18 cellular contexts compared by ENCODE assay signal in the genomic region with DNA sequence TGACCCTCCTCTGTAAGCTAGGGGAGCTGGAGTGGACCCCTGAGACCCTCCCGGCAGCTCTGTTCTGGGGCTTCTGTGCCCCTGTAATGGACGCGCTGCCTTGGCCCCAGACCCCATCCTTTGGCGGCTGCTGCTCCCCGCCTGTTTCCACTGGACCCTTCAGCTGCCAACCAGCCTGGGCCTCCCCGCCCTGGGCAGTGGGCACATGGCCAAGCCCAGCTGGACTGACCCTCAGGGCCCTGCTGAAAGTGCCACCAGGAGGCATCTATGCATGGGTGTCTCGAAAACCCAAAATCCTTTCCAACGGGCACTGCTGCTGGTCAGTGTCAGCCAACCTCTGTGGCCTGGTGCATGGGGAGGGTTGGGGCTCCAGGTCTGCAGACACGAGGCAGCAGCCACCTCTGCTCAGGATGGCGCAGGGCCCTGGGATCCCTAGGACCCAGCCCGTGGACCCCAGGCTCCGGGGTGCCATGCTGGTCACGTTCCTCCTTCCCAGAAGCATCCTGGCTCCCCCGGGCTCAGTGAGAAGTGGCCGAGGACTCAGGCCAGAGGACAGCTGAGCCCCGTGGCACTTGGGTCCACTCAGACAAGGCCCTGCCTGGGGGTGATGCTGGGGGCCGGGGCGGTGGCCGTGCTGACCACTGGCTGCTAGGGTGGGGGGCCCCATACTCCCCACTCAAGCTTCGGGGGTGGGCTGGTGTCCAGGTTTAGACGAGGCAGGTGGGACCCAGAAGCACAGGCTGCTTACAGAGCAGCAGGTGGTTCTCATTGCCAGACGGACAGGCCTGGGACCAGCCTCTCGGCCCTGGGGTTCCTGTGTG. TPM values are rescaled to one million over a fixed set of nuclear protein-coding genes. Genes with fewer than 3 reads are reported as not detected.
DNase-seq lines count a peak whose midpoint lies in the region; ATAC-seq and TF ChIP-seq lines count a peak whose summit lies in the region.
"Had no signal": no experiment of that assay in that cellular context is flagged by ENCODE, and none has a peak within 500 bp of the region (broad histone marks: within the 10 kb centered on the region; RNA-seq: fewer than 3 reads in every experiment).

No MANE protein-coding gene starts in this region.

- no peak overlapping the region for H3K27ac ChIP-seq in lower lobe of right lung
- H3K27ac ChIP-seq in upper lobe of right lung: no peak overlapping the region
- no peak overlapping the region for H3K27ac ChIP-seq in RWPE1
- H3K27ac ChIP-seq: SK-N-MC had no signal

- no peak for TF ChIP-seq CTCF in glutamatergic neuron (IDR thresholded peaks at IDR 0.05; ENCODE audit: partially characterized antibody, unreplicated experiment)
- no peak for TF ChIP-seq CTCF in lower lobe of right lung (IDR thresholded peaks at IDR 0.05)
- no peak for TF ChIP-seq CTCF in upper lobe of right lung (IDR thresholded peaks at IDR 0.05)
- TF ChIP-seq CTCF in RWPE1 (conservative IDR thresholded peaks at IDR 0.05; ENCODE audit: low read depth): no peak

- H3K4me1 ChIP-seq in lower lobe of right lung: peaks cover 6% of the 10 kb centered on the region
- no peaks in the 10 kb centered on the region for H3K4me1 ChIP-seq in upper lobe of right lung

- no peak overlapping the region for H3K27ac Mint-ChIP-seq in activated naive CD4-positive, alpha-beta T cell treated with anti-CD3 and anti-CD28 coated beads, Interleukin-2, amount 50 U/mL, for 72 hours
- H3K27ac Mint-ChIP-seq in glutamatergic neuron (ENCODE audit: unreplicated experiment): no peak overlapping the region
- H3K27ac Mint-ChIP-seq: activated CD4-positive, alpha-beta memory T cell treated with anti-CD3 and anti-CD28 coated beads for 36 hours; activated naive CD4-positive, alpha-beta T cell treated with anti-CD3 and anti-CD28 coated beads, Interleukin-2, amount 50 U/mL, for 24 hours had no signal

- POLR2A ChIA-PET in RWPE1 (lab: Yijun Ruan, JAX; ENCODE audit: low non-redundant PET): no interaction called here

- no peak for ATAC-seq in activated naive CD4-positive, alpha-beta T cell treated with anti-CD3 and anti-CD28 coated beads, Interleukin-2, amount 50 U/mL, for 72 hours
- ATAC-seq in lower lobe of right lung: no peak
- no peak for ATAC-seq in upper lobe of right lung
- ATAC-seq: esophagus mucosa had no signal

- intact Hi-C loops in lower lobe of right lung (cut with DNase I) (no loop called here), upper lobe of right lung (cut with DNase I) (no loop called here)

- H3K9me3 ChIP-seq in lower lobe of right lung (no peaks in the 10 kb centered on the region), upper lobe of right lung (no peaks in the 10 kb centered on the region)

- DNase-seq in activated naive CD4-positive, alpha-beta T cell treated with anti-CD3 and anti-CD28 coated beads, Interleukin-2, amount 50 U/mL, for 16 hours: peak; percentile 9
- no peak for DNase-seq in activated naive CD4-positive, alpha-beta T cell treated with anti-CD3 and anti-CD28 coated beads, Interleukin-2, amount 50 U/mL, for 72 hours (ENCODE audit: low spot score in 2 of 2)
- DNase-seq in glutamatergic neuron: peak; percentile 23
- DNase-seq in lower lobe of right lung: peak; percentile 40
- DNase-seq in upper lobe of right lung: peak; percentile 63
- no peak for DNase-seq in RWPE1 (ENCODE audit: low spot score)
- DNase-seq in activated CD4-positive, alpha-beta T cell treated with anti-CD3 and anti-CD28 coated beads for 1 hour: no peak
- no peak for DNase-seq in NCI-H2029 treated with DMSO at 0.1 percent for 48 hours (lab: John Stamatoyannopoulos, UW)
- DNase-seq: activated CD4-positive, alpha-beta memory T cell treated with anti-CD3 and anti-CD28 coated beads for 36 hours; activated T-cell treated with anti-CD3 and anti-CD28 coated beads for 4 hours; GOT3; islet precursor cell; NCI-H1092; NCI-H2081 treated with DMSO at 0.1 percent for 48 hours; NCI-H524 had no signal

- no peak overlapping the region for H3K4me3 Mint-ChIP-seq in glutamatergic neuron (ENCODE audit: unreplicated experiment)
- H3K4me3 Mint-ChIP-seq: activated CD4-positive, alpha-beta memory T cell treated with anti-CD3 and anti-CD28 coated beads for 36 hours; activated naive CD4-positive, alpha-beta T cell treated with anti-CD3 and anti-CD28 coated beads, Interleukin-2, amount 50 U/mL, for 24 hours had no signal

- H3K36me3 ChIP-seq in lower lobe of right lung: no peaks in the 10 kb centered on the region
- H3K36me3 ChIP-seq in upper lobe of right lung: no peaks in the 10 kb centered on the region

- no peaks in the 10 kb centered on the region for H3K27me3 Mint-ChIP-seq in glutamatergic neuron (ENCODE audit: unreplicated experiment)
- H3K27me3 Mint-ChIP-seq: activated CD4-positive, alpha-beta memory T cell treated with anti-CD3 and anti-CD28 coated beads for 36 hours; activated naive CD4-positive, alpha-beta T cell treated with anti-CD3 and anti-CD28 coated beads, Interleukin-2, amount 50 U/mL, for 24 hours had no signal

- CTCF ChIA-PET in RWPE1 (lab: Yijun Ruan, JAX): interaction anchor here (0.6 to 1.4 kb wide), 2 partner anchors 142 to 143 kb away, joined by 5 read pairs; no protein-coding TSS in a partner anchor

- no peaks in the 10 kb centered on the region for H3K36me3 Mint-ChIP-seq in activated naive CD4-positive, alpha-beta T cell treated with anti-CD3 and anti-CD28 coated beads, Interleukin-2, amount 50 U/mL, for 72 hours
- H3K36me3 Mint-ChIP-seq in glutamatergic neuron (ENCODE audit: unreplicated experiment): no peaks in the 10 kb centered on the region
- H3K36me3 Mint-ChIP-seq: activated CD4-positive, alpha-beta memory T cell treated with anti-CD3 and anti-CD28 coated beads for 36 hours; activated naive CD4-positive, alpha-beta T cell treated with anti-CD3 and anti-CD28 coated beads, Interleukin-2, amount 50 U/mL, for 24 hours had no signal

- peaks cover 6% of the 10 kb centered on the region for H3K4me1 Mint-ChIP-seq in glutamatergic neuron (ENCODE audit: low read depth, unreplicated experiment)
- H3K4me1 Mint-ChIP-seq: activated naive CD4-positive, alpha-beta T cell treated with anti-CD3 and anti-CD28 coated beads, Interleukin-2, amount 50 U/mL, for 24 hours had no signal

- no peak overlapping the region for H3K4me3 ChIP-seq in lower lobe of right lung
- no peak overlapping the region for H3K4me3 ChIP-seq in upper lobe of right lung
- H3K4me3 ChIP-seq: SK-N-MC had no signal

- no peaks in the 10 kb centered on the region for H3K9me3 Mint-ChIP-seq in activated naive CD4-positive, alpha-beta T cell treated with anti-CD3 and anti-CD28 coated beads, Interleukin-2, amount 50 U/mL, for 72 hours
- H3K9me3 Mint-ChIP-seq in glutamatergic neuron (ENCODE audit: unreplicated experiment): peaks cover 3% of the 10 kb centered on the region
- H3K9me3 Mint-ChIP-seq: activated CD4-positive, alpha-beta memory T cell treated with anti-CD3 and anti-CD28 coated beads for 36 hours; activated naive CD4-positive, alpha-beta T cell treated with anti-CD3 and anti-CD28 coated beads, Interleukin-2, amount 50 U/mL, for 24 hours had no signal

- H3K27me3 ChIP-seq in lower lobe of right lung (ENCODE audit: low read depth) (no peaks in the 10 kb centered on the region), upper lobe of right lung (no peaks in the 10 kb centered on the region)

RNA-seq across cellular contexts. Expression of gene SLX9, which starts 46.9 kb away (rescaled TPM):
- total RNA-seq in activated naive CD4-positive, alpha-beta T cell treated with anti-CD3 and anti-CD28 coated beads, Interleukin-2, amount 50 U/mL, for 72 hours: 10 to 100 TPM; 25.3 to 63.9 TPM
- 30.7 TPM for total RNA-seq in glutamatergic neuron (ENCODE audit: unreplicated experiment)
- 15.7 TPM for total RNA-seq in lower lobe of right lung
- 22.8 TPM for total RNA-seq in upper lobe of right lung

Comparison
In these comparisons a context has a peak if more than half of its experiments do, and no peak if none do; other contexts are left out.
1. DNase-seq: peak in activated naive CD4-positive, alpha-beta T cell treated with anti-CD3 and anti-CD28 coated beads, Interleukin-2, amount 50 U/mL, for 16 hours (single experiment), glutamatergic neuron (single experiment), lower lobe of right lung (single experiment) and upper lobe of right lung (single experiment); none in activated naive CD4-positive, alpha-beta T cell treated with anti-CD3 and anti-CD28 coated beads, Interleukin-2, amount 50 U/mL, for 72 hours (0 of 2), RWPE1 (single experiment), activated CD4-positive, alpha-beta T cell treated with anti-CD3 and anti-CD28 coated beads for 1 hour (single experiment) and NCI-H2029 treated with DMSO at 0.1 percent for 48 hours (single experiment).